In genomic region chr14:26199599-26200370, GRCh38 we compare ENCODE assay signal across 17 cellular contexts.
DNase-seq lines count a peak whose midpoint lies in the region; FAIRE-seq and TF ChIP-seq lines count a peak whose summit lies in the region.
"Had no signal": no experiment of that assay in that cellular context is flagged by ENCODE, and none has a peak within 500 bp of the region (broad histone marks: within the 10 kb centered on the region; RNA-seq: fewer than 3 reads in every experiment).

No MANE protein-coding gene starts in this region.

- no peaks in the 10 kb centered on the region for H3K9me2 ChIP-seq in Karpas-422 (replicated peaks; ENCODE audit: insufficient read depth, low read length)

- H3K4me2 ChIP-seq in Karpas-422 (ENCODE audit: low read depth, low read length, poor library complexity, severe bottlenecking), result no peak overlapping the region

- H4K20me1 ChIP-seq in Karpas-422 (ENCODE audit: insufficient read depth, low read depth, low read length), result no peaks in the 10 kb centered on the region

- H3K4me3 ChIP-seq in SJCRH30 (no peak overlapping the region), Karpas-422 (ENCODE audit: low read length) (no peak overlapping the region), esophagus squamous epithelium (no peak overlapping the region), Peyer's patch (no peak overlapping the region)
- H3K4me3 ChIP-seq: breast epithelium, mucosa of descending colon, prostate gland, stomach had no signal

- no peak overlapping the region for H3K9ac ChIP-seq in Karpas-422 (ENCODE audit: low read length)

- intact Hi-C loops in esophagus squamous epithelium (cut with DNase I), result no loop called here

- H3K9me3 ChIP-seq in SJCRH30 (replicated peaks) (no peaks in the 10 kb centered on the region), Karpas-422 (ENCODE audit: low read length) (peaks cover 61% of the 10 kb centered on the region), esophagus squamous epithelium (no peaks in the 10 kb centered on the region), Peyer's patch (no peaks in the 10 kb centered on the region)
- H3K9me3 ChIP-seq: BE2C, breast epithelium, mucosa of descending colon, prostate gland, stomach had no signal

- H2AFZ ChIP-seq in Karpas-422 (ENCODE audit: low read length), result no peak overlapping the region

- TF ChIP-seq CTCF in esophagus squamous epithelium (IDR thresholded peaks at IDR 0.05) (no peak), Peyer's patch (IDR thresholded peaks at IDR 0.05) (no peak)

- WGBS in esophagus squamous epithelium, 2 donors, result 37 to 56% methylated on average over 6 of the region's 6 CpGs

- H3K36me3 ChIP-seq in SJCRH30 (no peaks in the 10 kb centered on the region), Karpas-422 (ENCODE audit: insufficient read depth, low read length) (no peaks in the 10 kb centered on the region), esophagus squamous epithelium (no peaks in the 10 kb centered on the region), Peyer's patch (no peaks in the 10 kb centered on the region)
- H3K36me3 ChIP-seq: BE2C, breast epithelium, prostate gland, stomach had no signal

- H3K4me1 ChIP-seq in SJCRH30 (no peaks in the 10 kb centered on the region), Karpas-422 (ENCODE audit: low read length) (no peaks in the 10 kb centered on the region), esophagus squamous epithelium (peaks cover 0 to 3% (median 0%) of the 10 kb centered on the region in 3 donors), Peyer's patch (no peaks in the 10 kb centered on the region)
- H3K4me1 ChIP-seq: BE2C, breast epithelium, prostate gland had no signal

- in situ Hi-C loops in Caki2 (cut with HindIII; ENCODE audit: low pct_unique_long_range_greater_than_20kb, low sequenced_read_pairs), result no loop called here
- in situ Hi-C loops in KBM-7 (cut with MboI; ENCODE audit: low pct_unique_long_range_greater_than_20kb, low sequenced_read_pairs), result no loop called here

- TF ChIP-seq POLR2A in esophagus squamous epithelium (IDR thresholded peaks at IDR 0.05) (no peak), Peyer's patch (IDR thresholded peaks at IDR 0.05) (no peak)

- DNase-seq in Caki2 (ENCODE audit: low read depth) (peak; percentile 1), KBM-7 (peak; percentile 82), SJCRH30 (peak; percentile 24 to 65), iris pigment epithelial cell (ENCODE audit: low read depth) (peak; percentile 69), Karpas-422 (no peak), esophagus squamous epithelium (lab: John Stamatoyannopoulos, UW) (no peak), frontal cortex (ENCODE audit: low spot score in 2 of 2) (no peak), Peyer's patch (no peak)
- DNase-seq: activated CD4-positive, alpha-beta T cell treated with anti-CD3 and anti-CD28 coated beads, Interleukin-2, amount 50 U/mL, for 1 hour; BE2C; mucosa of descending colon; NCI-H1105 treated with DMSO at 0.1 percent for 48 hours; NCI-H526; stomach had no signal

- H3K79me2 ChIP-seq in Karpas-422 (ENCODE audit: low read length), result no peaks in the 10 kb centered on the region

- FAIRE-seq in frontal cortex (lab: Jason Lieb, UNC), result no peak
- FAIRE-seq: endothelial cell of umbilical vein had no signal

- H3K27ac ChIP-seq in SJCRH30 (no peak overlapping the region), Karpas-422 (ENCODE audit: low read length) (no peak overlapping the region), esophagus squamous epithelium (no peak overlapping the region), Peyer's patch (no peak overlapping the region)
- H3K27ac ChIP-seq: breast epithelium, prostate gland, stomach had no signal

- peaks cover 21% of the 10 kb centered on the region; the same call in 1 of the 2 replicates for H3K27me3 ChIP-seq in SJCRH30
- no peaks in the 10 kb centered on the region for H3K27me3 ChIP-seq in Karpas-422 (ENCODE audit: low read length)
- H3K27me3 ChIP-seq in esophagus squamous epithelium, result peaks cover 0 to 12% (median 0%) of the 10 kb centered on the region in 4 donors
- no peaks in the 10 kb centered on the region for H3K27me3 ChIP-seq in Peyer's patch

Comparison
In these comparisons a context has a peak if more than half of its experiments do, and no peak if none do; other contexts are left out.
1. DNase-seq: peak in Caki2 (single experiment), KBM-7 (single experiment), SJCRH30 (2 of 2) and iris pigment epithelial cell (single experiment); none in Karpas-422 (single experiment), esophagus squamous epithelium (single experiment), frontal cortex (0 of 2) and Peyer's patch (0 of 3).